Comparison of ENCODE assay signal across 24 cellular contexts in genomic region chr3:188860147-188860546, GRCh38.
DNase-seq lines count a peak whose midpoint lies in the region; ATAC-seq, FAIRE-seq and TF ChIP-seq lines count a peak whose summit lies in the region.
"Had no signal": no experiment of that assay in that cellular context is flagged by ENCODE, and none has a peak within 500 bp of the region (broad histone marks: within the 10 kb centered on the region; RNA-seq: fewer than 3 reads in every experiment).

No MANE protein-coding gene starts in this region.

- H3K36me3 ChIP-seq in breast epithelium = no peaks in the 10 kb centered on the region
- H3K36me3 ChIP-seq: BLaER1 treated with 17β-estradiol and CSF1 and Interleukin-3, amounts not matched to agents 10 nM and 100 nM; transverse colon had no signal

- no peaks in the 10 kb centered on the region for H3K27me3 Mint-ChIP-seq in MCF 10A (ENCODE audit: insufficient read depth, unreplicated experiment)
- H3K27me3 Mint-ChIP-seq in T-helper 2 cell treated with Interferon-gamma antibody and Interleukin-4, amounts not matched to agents 5 μg/mL and 100 μg/mL, for 36 hours (ENCODE audit: low read depth) = no peaks in the 10 kb centered on the region
- H3K27me3 Mint-ChIP-seq in stimulated activated memory B cell treated with anti-CD40 and anti-IgM and Interleukin-4, amounts not matched to agents 10 μg/mL and 1 μg/mL and 100 μg/mL, for 72 hours = no peaks in the 10 kb centered on the region
- H3K27me3 Mint-ChIP-seq: activated CD8-positive, alpha-beta T cell treated with anti-CD3 and anti-CD28 coated beads for 36 hours had no signal

- H3K9me3 Mint-ChIP-seq in MCF 10A (ENCODE audit: unreplicated experiment) = no peaks in the 10 kb centered on the region
- no peaks in the 10 kb centered on the region for H3K9me3 Mint-ChIP-seq in T-helper 2 cell treated with Interferon-gamma antibody and Interleukin-4, amounts not matched to agents 5 μg/mL and 100 μg/mL, for 36 hours
- H3K9me3 Mint-ChIP-seq in stimulated activated memory B cell treated with anti-CD40 and anti-IgM and Interleukin-4, amounts not matched to agents 10 μg/mL and 1 μg/mL and 100 μg/mL, for 72 hours = no peaks in the 10 kb centered on the region
- H3K9me3 Mint-ChIP-seq: activated CD8-positive, alpha-beta T cell treated with anti-CD3 and anti-CD28 coated beads for 36 hours; GM23338; natural killer cell had no signal

- no peaks in the 10 kb centered on the region for H3K27me3 ChIP-seq in breast epithelium
- H3K27me3 ChIP-seq: BLaER1 treated with 17β-estradiol and CSF1 and Interleukin-3, amounts not matched to agents 10 nM and 100 nM; transverse colon had no signal

- peak; percentile 42 for DNase-seq in MCF 10A (ENCODE audit: unreplicated experiment)
- DNase-seq in breast epithelium (ENCODE audit: low spot score in 2 of 2) = no peak
- DNase-seq in amniotic epithelial cell (ENCODE audit: low read depth) = peak; percentile 69
- DNase-seq in fibroblast of peridontal ligament (ENCODE audit: extremely low read depth) = peak; percentile 27
- no peak for DNase-seq in T-helper 2 cell treated with Interferon-gamma antibody and Interleukin-4, amounts not matched to agents 5 μg/mL and 100 μg/mL, for 36 hours (ENCODE audit: low spot score)
- no peak for DNase-seq in D721Med (ENCODE audit: insufficient read length, low spot score)
- DNase-seq: 8988T; activated CD4-positive, CD25-positive, alpha-beta regulatory T cell treated with anti-CD3 and anti-CD28 coated beads, Interleukin-2, amount 50 U/mL, for 72 hours; activated CD8-positive, alpha-beta T cell treated with anti-CD3 and anti-CD28 coated beads for 36 hours; activated naive CD4-positive, alpha-beta T cell; anterior cingulate cortex; effector CD8-positive, alpha-beta T cell; glutamatergic neuron; natural killer cell; NCI-H1105 treated with DMSO at 0.1 percent for 48 hours; NCI-H524; right cardiac atrium; stimulated activated CD4-positive, alpha-beta T cell treated with anti-CD3 and anti-CD28 coated beads, Interleukin-12 subunit alpha, Interleukin-12 subunit beta, amount 100 ng/mL, for 4 hours; transverse colon had no signal

- intact Hi-C loops in MCF 10A (cut with micrococcal nuclease) = no loop called here
- intact Hi-C loops in breast epithelium (cut with DNase I; ENCODE audit: low total_unique reads) = no loop called here

- TF ChIP-seq CTCF in MCF 10A (IDR thresholded peaks at IDR 0.05; ENCODE audit: unreplicated experiment) (no peak), breast epithelium (IDR thresholded peaks at IDR 0.05) (no peak), D721Med (IDR thresholded peaks at IDR 0.05; ENCODE audit: insufficient read depth, missing control alignments) (no peak)

- no peak overlapping the region for H3K4me3 Mint-ChIP-seq in MCF 10A (ENCODE audit: unreplicated experiment)
- no peak overlapping the region for H3K4me3 Mint-ChIP-seq in T-helper 2 cell treated with Interferon-gamma antibody and Interleukin-4, amounts not matched to agents 5 μg/mL and 100 μg/mL, for 36 hours
- H3K4me3 Mint-ChIP-seq in stimulated activated memory B cell treated with anti-CD40 and anti-IgM and Interleukin-4, amounts not matched to agents 10 μg/mL and 1 μg/mL and 100 μg/mL, for 72 hours = no peak overlapping the region
- H3K4me3 Mint-ChIP-seq: activated CD8-positive, alpha-beta T cell treated with anti-CD3 and anti-CD28 coated beads for 36 hours; GM23338; natural killer cell had no signal

- POLR2A ChIA-PET in MCF 10A (lab: Yijun Ruan, JAX) = interaction anchor here (1.1 to 2.2 kb wide), 3 partner anchors 28 to 88 kb away, joined by 3 to 10 read pairs (median 4); no protein-coding TSS in a partner anchor

- no peaks in the 10 kb centered on the region for H3K9me3 ChIP-seq in breast epithelium
- H3K9me3 ChIP-seq: BLaER1 treated with 17β-estradiol and CSF1 and Interleukin-3, amounts not matched to agents 10 nM and 100 nM; transverse colon had no signal

- H3K27ac Mint-ChIP-seq in MCF 10A (ENCODE audit: low read depth, unreplicated experiment) = peak overlapping the region; percentile 46
- no peak overlapping the region for H3K27ac Mint-ChIP-seq in T-helper 2 cell treated with Interferon-gamma antibody and Interleukin-4, amounts not matched to agents 5 μg/mL and 100 μg/mL, for 36 hours
- H3K27ac Mint-ChIP-seq in stimulated activated memory B cell treated with anti-CD40 and anti-IgM and Interleukin-4, amounts not matched to agents 10 μg/mL and 1 μg/mL and 100 μg/mL, for 72 hours = no peak overlapping the region
- H3K27ac Mint-ChIP-seq: activated CD8-positive, alpha-beta T cell treated with anti-CD3 and anti-CD28 coated beads for 36 hours; GM23338; natural killer cell had no signal

- no peaks in the 10 kb centered on the region for H3K4me1 ChIP-seq in breast epithelium

- CTCF ChIA-PET in MCF 10A (lab: Yijun Ruan, JAX) = interaction anchor here (0.6 to 0.9 kb wide), 2 partner anchors 35 to 94 kb away, joined by 3 read pairs; no protein-coding TSS in a partner anchor

- no TSS peak for BruUV-seq in MCF 10A (replicated peaks; lab: Mats Ljungman, UMichigan)

- H3K4me1 Mint-ChIP-seq in MCF 10A (ENCODE audit: insufficient read depth, unreplicated experiment) = peaks cover 25% of the 10 kb centered on the region
- peaks cover 3% of the 10 kb centered on the region for H3K4me1 Mint-ChIP-seq in T-helper 2 cell treated with Interferon-gamma antibody and Interleukin-4, amounts not matched to agents 5 μg/mL and 100 μg/mL, for 36 hours (ENCODE audit: low read depth)
- no peaks in the 10 kb centered on the region for H3K4me1 Mint-ChIP-seq in stimulated activated memory B cell treated with anti-CD40 and anti-IgM and Interleukin-4, amounts not matched to agents 10 μg/mL and 1 μg/mL and 100 μg/mL, for 72 hours
- H3K4me1 Mint-ChIP-seq: GM23338 had no signal

- no peak overlapping the region for H3K27ac ChIP-seq in breast epithelium
- H3K27ac ChIP-seq: BLaER1 treated with 17β-estradiol and CSF1 and Interleukin-3, amounts not matched to agents 10 nM and 100 nM; transverse colon had no signal

- H3K4me3 ChIP-seq in breast epithelium = no peak overlapping the region
- H3K4me3 ChIP-seq: BLaER1 treated with 17β-estradiol and CSF1 and Interleukin-3, amounts not matched to agents 10 nM and 100 nM; GM23338; transverse colon had no signal

- no peaks in the 10 kb centered on the region for H3K36me3 Mint-ChIP-seq in MCF 10A (ENCODE audit: insufficient read depth, unreplicated experiment)
- H3K36me3 Mint-ChIP-seq in T-helper 2 cell treated with Interferon-gamma antibody and Interleukin-4, amounts not matched to agents 5 μg/mL and 100 μg/mL, for 36 hours (ENCODE audit: low read depth) = no peaks in the 10 kb centered on the region
- H3K36me3 Mint-ChIP-seq in stimulated activated memory B cell treated with anti-CD40 and anti-IgM and Interleukin-4, amounts not matched to agents 10 μg/mL and 1 μg/mL and 100 μg/mL, for 72 hours = no peaks in the 10 kb centered on the region
- H3K36me3 Mint-ChIP-seq: natural killer cell had no signal

- FAIRE-seq in D721Med (lab: Jason Lieb, UNC) = no peak
- FAIRE-seq: HepG2 had no signal

- no peak for ATAC-seq in HG03521 (IDR thresholded peaks at IDR 0.05; ENCODE audit: unreplicated experiment)
- ATAC-seq in stimulated activated memory B cell treated with anti-CD40 and anti-IgM and Interleukin-4, amounts not matched to agents 10 μg/mL and 1 μg/mL and 100 μg/mL, for 72 hours = no peak
- ATAC-seq: activated CD8-positive, alpha-beta T cell treated with anti-CD3 and anti-CD28 coated beads for 36 hours; GM23338; HepG2; natural killer cell; right cardiac atrium had no signal

- no peak for TF ChIP-seq POLR2A in breast epithelium (IDR thresholded peaks at IDR 0.05)

Comparison
In these comparisons a context has a peak if more than half of its experiments do, and no peak if none do; other contexts are left out.
1. DNase-seq: peak in MCF 10A (single experiment), amniotic epithelial cell (single experiment) and fibroblast of peridontal ligament (single experiment); none in breast epithelium (0 of 2), T-helper 2 cell treated with Interferon-gamma antibody and Interleukin-4, amounts not matched to agents 5 μg/mL and 100 μg/mL, for 36 hours (single experiment) and D721Med (single experiment).